Comparison of ENCODE assay signal across 12 cellular contexts in the genomic region with DNA sequence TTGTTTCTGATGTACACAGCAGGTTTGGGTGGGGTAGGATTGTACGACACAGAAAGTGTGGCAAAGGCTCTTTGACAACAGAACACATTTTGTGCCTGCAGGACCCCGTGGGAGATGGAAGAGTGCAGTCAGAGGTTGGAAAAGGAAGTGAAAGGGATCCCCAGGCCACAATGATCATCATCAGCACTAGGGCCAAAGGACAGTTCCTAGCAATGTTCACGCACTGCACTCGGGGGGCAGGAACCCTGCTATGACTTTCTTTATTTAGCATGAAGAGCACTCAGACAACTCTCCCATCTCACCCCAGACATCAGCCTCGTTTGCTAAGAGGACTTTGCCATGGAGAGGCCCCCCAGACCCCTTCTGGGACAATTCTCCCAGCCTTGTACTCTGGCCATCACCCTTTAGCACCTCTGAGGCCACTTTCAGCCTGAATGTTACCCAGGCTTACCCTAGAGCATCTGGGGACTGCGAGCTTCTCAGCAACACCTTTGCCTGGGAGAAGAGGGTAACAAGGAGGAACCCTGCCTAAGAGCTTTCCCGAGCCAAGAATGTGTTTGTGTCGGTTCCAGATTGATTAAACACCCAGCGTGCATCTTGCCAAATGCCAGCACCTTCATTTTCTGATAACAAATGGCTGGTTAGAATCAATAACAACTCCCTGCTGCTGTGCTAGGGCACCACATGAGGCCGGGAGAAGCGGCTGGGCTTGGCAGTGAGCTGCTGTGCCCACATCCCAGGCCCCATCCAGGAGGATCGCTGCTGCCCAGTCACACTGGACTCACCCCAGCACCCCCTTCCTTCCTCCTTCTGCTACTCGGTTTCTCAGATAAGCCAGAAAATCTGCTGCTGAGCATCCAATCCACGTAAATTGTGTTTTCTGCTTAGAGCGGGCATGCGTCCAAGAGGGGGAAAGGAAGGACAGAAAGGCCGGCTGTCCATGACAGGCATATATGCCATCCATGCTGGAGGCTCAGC.
"Had no signal": no experiment of that assay in that cellular context is flagged by ENCODE, and none has a peak within 500 bp of the region (broad histone marks: within the 10 kb centered on the region; RNA-seq: fewer than 3 reads in every experiment).

No MANE protein-coding gene starts in this region.

- H3K9me3 Mint-ChIP-seq: immature natural killer cell, type B pancreatic cell had no signal

- H3K27me3 Mint-ChIP-seq: naive thymus-derived CD8-positive, alpha-beta T cell had no signal

- H3K27me3 ChIP-seq: gastrocnemius medialis, neutrophil, thyroid gland had no signal

- H3K4me3 Mint-ChIP-seq: immature natural killer cell; naive thymus-derived CD8-positive, alpha-beta T cell; type B pancreatic cell had no signal

- H3K27ac ChIP-seq: gastrocnemius medialis, neutrophil, thyroid gland had no signal

- H3K36me3 ChIP-seq: gastrocnemius medialis, neutrophil, thyroid gland had no signal

- ATAC-seq: esophagus mucosa; gastrocnemius medialis; naive thymus-derived CD8-positive, alpha-beta T cell had no signal

- DNase-seq: effector memory CD4-positive, alpha-beta T cell; gastrocnemius medialis; immature natural killer cell; mammary epithelial cell; naive thymus-derived CD8-positive, alpha-beta T cell; small intestine; stimulated activated CD4-positive, alpha-beta T cell treated with anti-CD3 and anti-CD28 coated beads, Interleukin-2, amount 100 ng/mL, for 48 hours; stimulated activated naive CD4-positive, alpha-beta T cell treated with Interleukin-2 at 50 U/mL for 16 hours; thyroid gland had no signal

- H3K27ac Mint-ChIP-seq: immature natural killer cell, type B pancreatic cell had no signal

- H3K4me1 Mint-ChIP-seq: immature natural killer cell had no signal

- H3K36me3 Mint-ChIP-seq: immature natural killer cell, type B pancreatic cell had no signal

- H3K4me1 ChIP-seq: gastrocnemius medialis, thyroid gland had no signal

- H3K9me3 ChIP-seq: gastrocnemius medialis, neutrophil, thyroid gland had no signal

- H3K4me3 ChIP-seq: gastrocnemius medialis, thyroid gland had no signal
